Comparison of ENCODE assay signal across 8 cellular contexts in the genomic region with DNA sequence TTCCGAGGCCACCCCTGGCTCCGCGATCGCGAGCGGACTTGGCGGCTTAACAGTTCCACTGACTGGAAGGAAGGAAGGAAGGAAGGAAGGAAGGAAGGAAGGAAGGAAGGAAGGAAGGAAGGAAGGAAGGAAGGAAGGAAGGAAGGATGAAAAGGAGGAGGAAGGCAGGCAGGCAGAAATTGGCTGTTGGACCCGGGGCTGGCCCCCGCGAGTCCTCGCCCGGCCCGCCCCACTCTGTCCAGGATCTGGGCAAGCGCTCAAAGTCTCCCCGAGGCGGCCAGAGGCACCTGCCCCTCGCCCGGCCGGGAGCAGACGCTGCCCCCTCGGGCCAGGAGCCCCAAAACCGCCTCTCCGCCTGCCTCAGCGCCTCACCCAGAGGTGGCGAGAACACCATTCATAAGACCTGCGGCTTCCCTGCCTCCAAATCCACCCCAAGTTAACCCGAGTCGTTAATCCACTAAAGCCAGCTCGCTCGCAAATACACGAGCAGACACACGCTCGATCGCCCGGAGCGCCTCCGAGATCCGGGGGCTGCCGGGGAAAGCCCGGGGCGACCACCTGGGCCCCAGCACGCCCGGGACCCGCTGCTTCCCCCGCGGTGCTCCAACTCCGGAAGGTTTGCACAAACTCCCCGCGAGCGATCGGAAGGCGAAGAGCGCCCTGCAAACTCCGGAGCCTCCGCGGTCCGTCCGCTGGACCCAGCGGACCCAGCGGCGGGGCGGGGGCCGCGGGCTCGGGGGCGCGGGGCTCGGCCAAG.
DNase-seq lines count a peak whose midpoint lies in the region; ATAC-seq lines count a peak whose summit lies in the region.

No MANE protein-coding gene starts in this region.

- DNase-seq in AG08396 (ENCODE audit: low spot score) (peak; percentile 59), Kasumi-1 (lab: John Stamatoyannopoulos, UW) (peak; percentile 35 to 43), globus pallidus (ENCODE audit: low spot score) (peak; percentile 56), nucleus accumbens (lab: John Stamatoyannopoulos, UW) (peak in 44 of 56 donors; percentile 3 to 70 (median 33)), NAMALWA (ENCODE audit: low spot score) (no peak)
- DNase-seq in activated effector memory CD4-positive, alpha-beta T cell treated with Interleukin-2 at 50 U/mL for 16 hours: peak; percentile 20

- ATAC-seq in GM18907 (IDR thresholded peaks at IDR 0.05; ENCODE audit: unreplicated experiment) (peak; percentile 10), GM19467 (IDR thresholded peaks at IDR 0.05; ENCODE audit: unreplicated experiment) (no peak)
